ENCODE assay signal across 8 cellular contexts in the genomic region with DNA sequence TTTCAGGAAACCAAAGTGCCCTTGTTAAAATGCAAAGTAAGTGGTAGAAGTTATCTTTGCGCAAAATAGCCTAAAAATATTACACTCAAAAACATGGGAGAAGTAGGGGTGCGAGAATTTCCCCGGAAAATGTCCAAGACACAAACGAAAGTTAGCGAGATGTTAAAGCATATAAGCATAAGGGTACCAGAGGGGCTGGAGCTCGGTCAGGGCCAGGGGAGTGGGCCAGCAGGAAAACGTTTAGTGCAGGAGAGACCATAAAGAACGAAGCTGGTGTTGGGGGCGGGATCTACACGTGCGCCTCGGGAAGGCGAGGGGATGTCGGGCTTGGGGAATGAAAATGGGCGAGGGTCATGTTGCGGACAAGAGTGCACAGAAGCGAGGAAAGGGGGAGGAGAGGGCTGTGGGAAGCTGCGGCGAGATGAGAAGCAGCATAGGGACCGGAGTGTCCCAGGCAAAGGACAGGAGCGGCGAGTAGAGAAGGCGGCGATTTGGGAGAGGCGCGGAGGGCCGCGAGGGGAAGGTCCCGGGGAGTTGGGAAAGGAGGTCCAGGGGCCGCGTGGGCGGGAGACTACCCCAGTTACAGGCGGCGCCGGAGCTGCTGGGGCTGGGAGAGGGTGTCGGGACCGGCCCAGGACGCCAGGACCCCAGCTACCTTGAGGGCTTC. TPM values are rescaled to one million over a fixed set of nuclear protein-coding genes. Genes with fewer than 3 reads are reported as not detected.
DNase-seq lines count a peak whose midpoint lies in the region; ATAC-seq, FAIRE-seq and TF ChIP-seq lines count a peak whose summit lies in the region.

No MANE protein-coding gene starts in this region.

- peaks cover 14% of the 10 kb centered on the region for H3K36me3 Mint-ChIP-seq in endothelial cell (ENCODE audit: low read depth, unreplicated experiment)

- peak overlapping the region; percentile 99 for H3K4me3 Mint-ChIP-seq in endothelial cell (ENCODE audit: unreplicated experiment)

- peak overlapping the region; percentile 73 for H3K4me2 ChIP-seq in A549

- CTCF ChIA-PET in A549 (lab: Yijun Ruan, JAX), result interaction anchor here (0.6 to 0.7 kb wide), 2 partner anchors 25 to 50 kb away, joined by 4 read pairs; no protein-coding TSS in a partner anchor

- H3K9me3 ChIP-seq in A549 (no peaks in the 10 kb centered on the region), SK-N-MC (ENCODE audit: low read depth, low read length) (no peaks in the 10 kb centered on the region), mucosa of rectum (ENCODE audit: control insufficient read depth in 2 of 2, low read length in 2 of 2) (no peaks in the 10 kb centered on the region), tibial nerve (no peaks in the 10 kb centered on the region)

- no peak for FAIRE-seq in A549 (lab: Jason Lieb, UNC)

- peaks cover 9% of the 10 kb centered on the region for H3K27me3 Mint-ChIP-seq in endothelial cell (ENCODE audit: unreplicated experiment)

- H3K27ac Mint-ChIP-seq in endothelial cell (ENCODE audit: unreplicated experiment), result peak overlapping the region; percentile 70

- POLR2A ChIA-PET in A549 (lab: Yijun Ruan, JAX), result interaction anchor here (0.6 to 1.9 kb wide), 3 partner anchors 51 to 829 kb away, joined by 3 to 7 read pairs (median 4); partner anchors contain the start of genes GTPBP2 and TBCC

- ATAC-seq in A549 (peak; percentile 70 to 78), GM18505 (IDR thresholded peaks at IDR 0.05; ENCODE audit: unreplicated experiment) (peak; percentile 33), HG03565 (IDR thresholded peaks at IDR 0.05; ENCODE audit: unreplicated experiment) (no peak)

- TF ChIP-seq CTCF in A549 (IDR thresholded peaks at IDR 0.05), result no peak
- TF ChIP-seq CTCF in endothelial cell (IDR thresholded peaks at IDR 0.05; ENCODE audit: unreplicated experiment), result no peak
- TF ChIP-seq CTCF in tibial nerve (IDR thresholded peaks at IDR 0.05), result no peak

- H3K9me3 Mint-ChIP-seq in endothelial cell (ENCODE audit: unreplicated experiment), result no peaks in the 10 kb centered on the region

- no peak for TF ChIP-seq RAD21 in A549 (conservative IDR thresholded peaks at IDR 0.05 in 1 of 2, IDR thresholded peaks at IDR 0.05 in 1 of 2)

- H3K4me1 ChIP-seq in A549, result peaks cover 27% of the 10 kb centered on the region; the same call in 2 of the 3 replicates
- H3K4me1 ChIP-seq in mucosa of rectum (ENCODE audit: control insufficient read depth in 2 of 2, insufficient read depth in 2 of 2, low read length in 2 of 2), result peaks cover 4 to 17% of the 10 kb centered on the region in 2 donors
- peaks cover 0 to 33% (median 9%) of the 10 kb centered on the region in 4 donors for H3K4me1 ChIP-seq in tibial nerve

- H3K9ac ChIP-seq in SK-N-MC (ENCODE audit: insufficient read length), result peak overlapping the region; percentile 82
- H3K9ac ChIP-seq in mucosa of rectum (ENCODE audit: low read depth in 1 of 2, low read length in 2 of 2), result peak overlapping the region; percentile 57 to 73

- peak overlapping the region; percentile 62 for H3K4me3 ChIP-seq in A549
- H3K4me3 ChIP-seq in SK-N-MC, result peak overlapping the region; percentile 91
- H3K4me3 ChIP-seq in mucosa of rectum (ENCODE audit: low read length in 2 of 2), result peak overlapping the region; percentile 91 to 97
- peak overlapping the region; percentile 73 to 85 (median 83) for H3K4me3 ChIP-seq in tibial nerve

- H3K27ac ChIP-seq in A549 (peak overlapping the region; percentile 80 to 98), SK-N-MC (no peak overlapping the region), mucosa of rectum (ENCODE audit: low read depth in 2 of 2, low read length in 2 of 2) (peak overlapping the region in 1 of 2 donors; percentile 88), tibial nerve (peak overlapping the region in 3 of 4 donors; percentile 49 to 70 (median 70))

- 2% methylated on average over 38 of the region's 38 CpGs for WGBS in A549 (ENCODE audit: missing lambda C conversion rate)
- 1% methylated on average over 38 of the region's 38 CpGs for WGBS in tibial nerve, 2 donors

- H3K27me3 ChIP-seq in mucosa of rectum (ENCODE audit: control insufficient read depth in 2 of 2, insufficient read depth in 2 of 2, low read length in 2 of 2) (no peaks in the 10 kb centered on the region), tibial nerve (no peaks in the 10 kb centered on the region)

- TF ChIP-seq POLR2A in A549 (IDR thresholded peaks at IDR 0.05; ENCODE audit: low read length) (no peak), GM18505 (IDR thresholded peaks at IDR 0.05; ENCODE audit: borderline replicate concordance, extremely low read depth, insufficient read depth, insufficient read length) (no peak), tibial nerve (IDR thresholded peaks at IDR 0.05) (no peak)

- TF ChIP-seq EP300 in A549 (IDR thresholded peaks at IDR 0.05), result no peak
- TF ChIP-seq EP300 in tibial nerve (IDR thresholded peaks at IDR 0.05), result no peak

- DNase-seq in A549 (ENCODE audit: low read depth in 1 of 2, low spot score in 1 of 2) (peak in 1 of 2 experiments; percentile 21), HS-27A (ENCODE audit: low read depth) (peak; percentile 27), SK-N-MC (ENCODE audit: low read depth, low spot score) (no peak), endothelial cell (ENCODE audit: low spot score) (peak; percentile 40), tibial nerve (ENCODE audit: low spot score in 2 of 2) (no peak)

- H3K4me1 Mint-ChIP-seq in endothelial cell (ENCODE audit: unreplicated experiment), result peaks cover 14% of the 10 kb centered on the region

- H3K36me3 ChIP-seq in SK-N-MC (ENCODE audit: insufficient read depth, low read length) (peaks cover 32% of the 10 kb centered on the region), mucosa of rectum (ENCODE audit: control insufficient read depth in 2 of 2, insufficient read depth in 2 of 2, low read length in 2 of 2) (peaks cover 6 to 28% of the 10 kb centered on the region in 2 donors), tibial nerve (peaks cover 0 to 24% (median 0%) of the 10 kb centered on the region in 3 donors)

TF ChIP-seq in A549, 52 proteins besides CTCF, POLR2A, EP300 and RAD21:
- no peak for TF ChIP-seq RARB (CRISPR knock-in tag; IDR thresholded peaks at IDR 0.05)
- TF ChIP-seq MAX (IDR thresholded peaks at IDR 0.05), result peak; percentile 44; the same call in 1 of the 2 replicates
- no peak for TF ChIP-seq SREBF2 (IDR thresholded peaks at IDR 0.05)
- TF ChIP-seq ZFP36 (IDR thresholded peaks at IDR 0.05; ENCODE audit: borderline replicate concordance, partially characterized antibody), result no peak

RNA-seq across cellular contexts. Expression of gene XPO5, which starts 0.6 kb away (rescaled TPM):
- polyA plus RNA-seq in A549 (2011; rRNA removed) (51.0 and 53.9 TPM in 2 replicates), A549 (2017; fragmentation: RNase III; extraction: RNeasy Plus Mini Kit Qiagen cat#74134 plus additional on column Dnase treatment) (24.7 to 27.7 TPM (median 24.8 TPM) in 3 replicates)
- 29.5 and 33.8 TPM in 2 replicates for polyA plus RNA-seq in A549 (2012; cell fraction: cytosol; rRNA removed)
- polyA plus RNA-seq in A549 (2012; cell fraction: nucleus; rRNA removed), result 56.7 and 71.8 TPM in 2 replicates
- 60.9 and 76.7 TPM in 2 replicates for polyA minus RNA-seq in A549 (2011; rRNA and poly(A)+ RNA removed)
- total RNA-seq in endothelial cell (ENCODE audit: unreplicated experiment) (37.6 TPM), tibial nerve (10 to 100 TPM; 12.5 to 38.3 (median 32.8) TPM)

RNA-seq across cellular contexts. Expression of gene POLH, which starts 0.7 kb away (rescaled TPM):
- 14.4 and 14.5 TPM in 2 replicates for polyA plus RNA-seq in A549 (2011; rRNA removed)
- polyA plus RNA-seq in A549 (2012; cell fraction: cytosol; rRNA removed), result 3.5 and 4.6 TPM in 2 replicates
- 3.5 and 3.8 TPM in 2 replicates for polyA plus RNA-seq in A549 (2012; cell fraction: nucleus; rRNA removed)
- 7.0 to 9.7 TPM (median 9.4 TPM) in 3 replicates for polyA plus RNA-seq in A549 (2017; fragmentation: RNase III; extraction: RNeasy Plus Mini Kit Qiagen cat#74134 plus additional on column Dnase treatment)
- 19.8 and 24.3 TPM in 2 replicates for polyA minus RNA-seq in A549 (2011; rRNA and poly(A)+ RNA removed)
- total RNA-seq in endothelial cell (ENCODE audit: unreplicated experiment), result 12.5 TPM
- 1 to 10 TPM; 6.0 to 9.2 (median 8.5) TPM for total RNA-seq in tibial nerve

RNA-seq across cellular contexts. Expression of gene GTPBP2, which starts 53.8 kb away (rescaled TPM):
- polyA plus RNA-seq in A549 (2011; rRNA removed) (59.6 and 71.1 TPM in 2 replicates), A549 (2017; fragmentation: RNase III; extraction: RNeasy Plus Mini Kit Qiagen cat#74134 plus additional on column Dnase treatment) (27.0 to 29.3 TPM (median 28.9 TPM) in 3 replicates)
- polyA plus RNA-seq in A549 (2012; cell fraction: cytosol; rRNA removed), result 30.1 and 35.5 TPM in 2 replicates
- 112 and 131 TPM in 2 replicates for polyA plus RNA-seq in A549 (2012; cell fraction: nucleus; rRNA removed)
- polyA minus RNA-seq in A549 (2011; rRNA and poly(A)+ RNA removed), result 62.5 and 72.5 TPM in 2 replicates
- total RNA-seq in endothelial cell (ENCODE audit: unreplicated experiment) (76.6 TPM), tibial nerve (10 to 100 TPM; 33.2 to 58.5 (median 39.7) TPM)

RNA-seq across cellular contexts. Expression of gene POLR1C, which starts 58.3 kb away (rescaled TPM):
- polyA plus RNA-seq in A549 (2011; rRNA removed) (63.1 and 85.1 TPM in 2 replicates), A549 (2017; fragmentation: RNase III; extraction: RNeasy Plus Mini Kit Qiagen cat#74134 plus additional on column Dnase treatment) (46.5 to 50.0 TPM (median 48.5 TPM) in 3 replicates)
- 47.4 and 52.1 TPM in 2 replicates for polyA plus RNA-seq in A549 (2012; cell fraction: cytosol; rRNA removed)
- 62.6 and 88.5 TPM in 2 replicates for polyA plus RNA-seq in A549 (2012; cell fraction: nucleus; rRNA removed)
- polyA minus RNA-seq in A549 (2011; rRNA and poly(A)+ RNA removed), result 43.9 and 44.2 TPM in 2 replicates
- total RNA-seq in endothelial cell (ENCODE audit: unreplicated experiment) (30.7 TPM), tibial nerve (10 to 100 TPM; 24.5 to 45.5 (median 29.7) TPM)

RNA-seq across cellular contexts. Expression of gene YIPF3, which starts 58.5 kb away (rescaled TPM):
- polyA plus RNA-seq in A549 (2011; rRNA removed), result 99.5 and 108 TPM in 2 replicates
- polyA plus RNA-seq in A549 (2012; cell fraction: cytosol; rRNA removed), result 61.2 and 86.9 TPM in 2 replicates
- 126 and 139 TPM in 2 replicates for polyA plus RNA-seq in A549 (2012; cell fraction: nucleus; rRNA removed)
- 51.6 to 72.0 TPM (median 63.4 TPM) in 3 replicates for polyA plus RNA-seq in A549 (2017; fragmentation: RNase III; extraction: RNeasy Plus Mini Kit Qiagen cat#74134 plus additional on column Dnase treatment)
- 147 and 208 TPM in 2 replicates for polyA minus RNA-seq in A549 (2011; rRNA and poly(A)+ RNA removed)
- 138 TPM for total RNA-seq in endothelial cell (ENCODE audit: unreplicated experiment)
- total RNA-seq in tibial nerve, result 100 to 1,000 TPM in 1 of 4 donors, 10 to 100 TPM in 3; 61.7 to 105 (median 77.9) TPM

Comparison
In these comparisons a context has a peak if more than half of its experiments do, and no peak if none do; other contexts are left out.
1. DNase-seq: peak in HS-27A (single experiment) and endothelial cell (single experiment); none in SK-N-MC (single experiment) and tibial nerve (0 of 2).
2. Peak in every context shown above with its lines, with median percentiles within 50 percentile points of each other: H3K4me3 ChIP-seq.